1 cellular context compared by ENCODE assay signal in genomic region chr10:17808971-17809841, GRCh38.
TF ChIP-seq lines count a peak whose summit lies in the region.

TSS of gene MRC1 (plus strand) at chr10:17809348. CDS start at chr10:17809466, 118 bp downstream.

TF ChIP-seq in HepG2, 621 proteins besides CTCF, POLR2A, EP300 and RAD21 (continued from another document):
- TF ChIP-seq AGO1 (IDR thresholded peaks at IDR 0.05; ENCODE audit: low read depth, low read length, poor library complexity, severe bottlenecking) (no peak), ATF7 (IDR thresholded peaks at IDR 0.05) (no peak), ATF7 (CRISPR knock-in tag; IDR thresholded peaks at IDR 0.05) (no peak), MXD1 (CRISPR knock-in tag; IDR thresholded peaks at IDR 0.05) (no peak), ATM (IDR thresholded peaks at IDR 0.05; ENCODE audit: borderline replicate concordance) (no peak), CENPBD1 (CRISPR knock-in tag; IDR thresholded peaks at IDR 0.05; ENCODE audit: borderline replicate concordance, low read depth) (no peak), ZNF337 (CRISPR knock-in tag; IDR thresholded peaks at IDR 0.05; ENCODE audit: borderline replicate concordance, low read depth) (no peak)
